In genomic region chr7:148854975-148855374, GRCh38 we compare ENCODE assay signal across 20 cellular contexts. TPM values are rescaled to one million over a fixed set of nuclear protein-coding genes. Genes with fewer than 3 reads are reported as not detected.
DNase-seq lines count a peak whose midpoint lies in the region; ATAC-seq and TF ChIP-seq lines count a peak whose summit lies in the region.
"Had no signal": no experiment of that assay in that cellular context is flagged by ENCODE, and none has a peak within 500 bp of the region (broad histone marks: within the 10 kb centered on the region; RNA-seq: fewer than 3 reads in every experiment).

No MANE protein-coding gene starts in this region.

- H3K9ac ChIP-seq in mesendoderm (ENCODE audit: low read length): no peak overlapping the region
- H3K9ac ChIP-seq: KMS-11 had no signal

- no peaks in the 10 kb centered on the region for H3K36me3 ChIP-seq in BE2C
- no peaks in the 10 kb centered on the region for H3K36me3 ChIP-seq in mesendoderm (ENCODE audit: control insufficient read depth, insufficient read depth, low read length)
- H3K36me3 ChIP-seq: Peyer's patch had no signal

- peaks cover 50% of the 10 kb centered on the region for H3K79me2 ChIP-seq in mesendoderm (ENCODE audit: control insufficient read depth, insufficient read depth, low read length)

- H3K4me3 ChIP-seq in BE2C (ENCODE audit: low read depth, low read length) (no peak overlapping the region), mesendoderm (ENCODE audit: low read length) (no peak overlapping the region)
- H3K4me3 ChIP-seq: Peyer's patch, SK-N-MC had no signal

- intact Hi-C loops in activated T-helper 2 cell treated with anti-CD3 and anti-CD28 coated beads, Interferon-gamma antibody, Interleukin-2, Interleukin-4, amounts not matched to agents 10 μg/mL and 5 μg/mL and 100 μg/mL, durations not matched to agents 14 hours and 24 hours and 36 hours (cut with micrococcal nuclease): loop anchor here (5.0 to 10.0 kb wide), 3 partner anchors 128 to 350 kb away; no protein-coding TSS in a partner anchor

- no peak overlapping the region for H2AK5ac ChIP-seq in mesendoderm (ENCODE audit: low read length)

- no peak overlapping the region for H2BK120ac ChIP-seq in mesendoderm (ENCODE audit: low read depth, low read length)

- H3K56ac ChIP-seq in mesendoderm (ENCODE audit: low read length): no peak overlapping the region

- H4K5ac ChIP-seq in mesendoderm (ENCODE audit: low read length): no peak overlapping the region

- no peaks in the 10 kb centered on the region for H3K9me3 Mint-ChIP-seq in activated T-helper 2 cell treated with anti-CD3 and anti-CD28 coated beads, Interferon-gamma antibody, Interleukin-2, Interleukin-4, amounts not matched to agents 10 μg/mL and 5 μg/mL and 100 μg/mL, durations not matched to agents 14 hours and 24 hours and 36 hours
- H3K9me3 Mint-ChIP-seq: CD4-positive, alpha-beta T cell; T-cell had no signal

- no peak overlapping the region for H2BK5ac ChIP-seq in mesendoderm (ENCODE audit: low read length)

- H3K4me1 Mint-ChIP-seq in activated T-helper 2 cell treated with anti-CD3 and anti-CD28 coated beads, Interferon-gamma antibody, Interleukin-2, Interleukin-4, amounts not matched to agents 10 μg/mL and 5 μg/mL and 100 μg/mL, durations not matched to agents 14 hours and 24 hours and 36 hours (ENCODE audit: low read depth): peaks cover 52% of the 10 kb centered on the region

- no peak overlapping the region for H2BK15ac ChIP-seq in mesendoderm (replicated peaks; ENCODE audit: low read depth)

- ATAC-seq in HG03159 (IDR thresholded peaks at IDR 0.05; ENCODE audit: unreplicated experiment): no peak
- ATAC-seq: HepG2, T-cell had no signal

- no peak overlapping the region for H3K4me3 Mint-ChIP-seq in activated T-helper 2 cell treated with anti-CD3 and anti-CD28 coated beads, Interferon-gamma antibody, Interleukin-2, Interleukin-4, amounts not matched to agents 10 μg/mL and 5 μg/mL and 100 μg/mL, durations not matched to agents 14 hours and 24 hours and 36 hours (ENCODE audit: low read depth)
- H3K4me3 Mint-ChIP-seq: B cell; CD4-positive, alpha-beta T cell; T-cell had no signal

- no peaks in the 10 kb centered on the region for H3K27me3 Mint-ChIP-seq in activated T-helper 2 cell treated with anti-CD3 and anti-CD28 coated beads, Interferon-gamma antibody, Interleukin-2, Interleukin-4, amounts not matched to agents 10 μg/mL and 5 μg/mL and 100 μg/mL, durations not matched to agents 14 hours and 24 hours and 36 hours (ENCODE audit: low read depth)
- H3K27me3 Mint-ChIP-seq: B cell; CD4-positive, alpha-beta T cell; T-cell had no signal

- no peak overlapping the region for H3K23ac ChIP-seq in mesendoderm (ENCODE audit: low read length)

- no peak overlapping the region for H3K4ac ChIP-seq in mesendoderm (ENCODE audit: low read depth, low read length)

- WGBS in mesendoderm (ENCODE audit: extremely low coverage, insufficient coverage, low lambda C conversion rate): no CpG with 5 or more reads among the region's 1 CpG

- H3K27ac ChIP-seq in mesendoderm (ENCODE audit: low read depth, low read length): no peak overlapping the region
- H3K27ac ChIP-seq: KMS-11, Peyer's patch had no signal

- H3K18ac ChIP-seq in mesendoderm (ENCODE audit: low read length): no peak overlapping the region

- H3K79me1 ChIP-seq in mesendoderm (ENCODE audit: low read length): peaks cover 13% of the 10 kb centered on the region

- H3K4me1 ChIP-seq in BE2C (peaks cover 16% of the 10 kb centered on the region; the same call in 1 of the 2 replicates), mesendoderm (ENCODE audit: control insufficient read depth, low read depth, low read length) (peaks cover 9% of the 10 kb centered on the region)
- H3K4me1 ChIP-seq: Peyer's patch had no signal

- H4K8ac ChIP-seq in mesendoderm (ENCODE audit: low read depth, low read length): no peak overlapping the region

- TF ChIP-seq CTCF in BE2C (IDR thresholded peaks at IDR 0.05; ENCODE audit: low read depth, low read length): no peak

- no peaks in the 10 kb centered on the region for H3K9me3 ChIP-seq in BE2C
- H3K9me3 ChIP-seq: Peyer's patch had no signal

- no peaks in the 10 kb centered on the region for H3K27me3 ChIP-seq in BE2C
- H3K27me3 ChIP-seq in mesendoderm (ENCODE audit: insufficient read depth, low read length, poor library complexity): no peaks in the 10 kb centered on the region
- H3K27me3 ChIP-seq: Peyer's patch had no signal

- DNase-seq in NCI-H1092 treated with DMSO at 0.1 percent for 48 hours (lab: John Stamatoyannopoulos, UW) (peak; percentile 14), NCI-H1092 (lab: John Stamatoyannopoulos, UW) (no peak), BE2C (peak; percentile 28), NCI-H226 (peak; percentile 5), mesendoderm (no peak), amygdala (lab: John Stamatoyannopoulos, UW) (no peak)
- no peak for DNase-seq in activated T-helper 2 cell treated with anti-CD3 and anti-CD28 coated beads, Interferon-gamma antibody, Interleukin-2, Interleukin-4, amounts not matched to agents 10 μg/mL and 5 μg/mL and 100 μg/mL, durations not matched to agents 14 hours and 24 hours and 36 hours (ENCODE audit: low spot score)
- DNase-seq: 8988T; CD4-positive, alpha-beta T cell; NCI-H1436 treated with DMSO at 0.1 percent for 48 hours; NCI-H524; NK-92 treated with Interleukin-12 subunit alpha and Interleukin-12 subunit beta, amount 100 ng/mL, for 24 hours; Peyer's patch; Right ventricle myocardium superior; T-cell had no signal

- H3K36me3 Mint-ChIP-seq in activated T-helper 2 cell treated with anti-CD3 and anti-CD28 coated beads, Interferon-gamma antibody, Interleukin-2, Interleukin-4, amounts not matched to agents 10 μg/mL and 5 μg/mL and 100 μg/mL, durations not matched to agents 14 hours and 24 hours and 36 hours (ENCODE audit: low read depth): peaks cover 16% of the 10 kb centered on the region
- H3K36me3 Mint-ChIP-seq: T-cell had no signal

- no peak overlapping the region for H3K4me2 ChIP-seq in mesendoderm (ENCODE audit: low read length)
- H3K4me2 ChIP-seq: KMS-11 had no signal

- H3K27ac Mint-ChIP-seq in activated T-helper 2 cell treated with anti-CD3 and anti-CD28 coated beads, Interferon-gamma antibody, Interleukin-2, Interleukin-4, amounts not matched to agents 10 μg/mL and 5 μg/mL and 100 μg/mL, durations not matched to agents 14 hours and 24 hours and 36 hours: peak overlapping the region; percentile 76
- H3K27ac Mint-ChIP-seq: B cell; CD4-positive, alpha-beta T cell; T-cell had no signal

RNA-seq across cellular contexts. Expression of gene EZH2, which starts 29.1 kb away (rescaled TPM):
- polyA plus RNA-seq in BE2C (2012; ENCODE audit: insufficient read depth, insufficient read length, low read depth): 12.9 TPM
- total RNA-seq in activated T-helper 2 cell treated with anti-CD3 and anti-CD28 coated beads, Interferon-gamma antibody, Interleukin-2, Interleukin-4, amounts not matched to agents 10 μg/mL and 5 μg/mL and 100 μg/mL, durations not matched to agents 14 hours and 24 hours and 36 hours: 91.0 and 91.7 TPM in 2 replicates
- polyA plus RNA-seq in mesendoderm (2013, experiment 1 of 2): 47.3 TPM
- polyA plus RNA-seq in mesendoderm (2013, experiment 2 of 2): 49.6 TPM

Comparison
In these comparisons a context has a peak if more than half of its experiments do, and no peak if none do; other contexts are left out.
1. DNase-seq: peak in NCI-H1092 treated with DMSO at 0.1 percent for 48 hours (single experiment), BE2C (single experiment) and NCI-H226 (single experiment); none in NCI-H1092 (single experiment), activated T-helper 2 cell treated with anti-CD3 and anti-CD28 coated beads, Interferon-gamma antibody, Interleukin-2, Interleukin-4, amounts not matched to agents 10 μg/mL and 5 μg/mL and 100 μg/mL, durations not matched to agents 14 hours and 24 hours and 36 hours (single experiment), mesendoderm (single experiment) and amygdala (0 of 56).